ENCODE assay signal across 1 cellular context in genomic region chr3:197520311-197521276, GRCh38.
A peak's percentile ranks its signal among the peaks of the same experiment; 100 is the strongest.
TF ChIP-seq lines count a peak whose summit lies in the region.

No MANE protein-coding gene starts in this region.

TF ChIP-seq in HepG2, 621 proteins besides CTCF, POLR2A, EP300 and RAD21 (continued from another document and continues in another):
- peak; percentile 59; the same call in 1 of the 2 replicates for TF ChIP-seq ZMYM4 (CRISPR knock-in tag; IDR thresholded peaks at IDR 0.05)
- no peak for TF ChIP-seq SMAD1 (CRISPR knock-in tag; IDR thresholded peaks at IDR 0.05; ENCODE audit: borderline replicate concordance, low read depth)
- peak; percentile 11; the same call in 1 of the 2 replicates for TF ChIP-seq GATAD2A (CRISPR knock-in tag; IDR thresholded peaks at IDR 0.05)
- TF ChIP-seq NR2C2 (CRISPR knock-in tag; IDR thresholded peaks at IDR 0.05; ENCODE audit: borderline replicate concordance), result peak; percentile 37; the same call in 1 of the 2 replicates
- TF ChIP-seq MAFG (CRISPR knock-in tag; IDR thresholded peaks at IDR 0.05), result no peak
- TF ChIP-seq TFAP4 (IDR thresholded peaks at IDR 0.05; ENCODE audit: borderline replicate concordance, low read depth), result peak; percentile 63
- 0 out of 2 replicates have a peak, but pooled peaks have one; percentile 46 for TF ChIP-seq ZNF83 (CRISPR knock-in tag; IDR thresholded peaks at IDR 0.05; ENCODE audit: borderline replicate concordance)
- peak; percentile 53; the same call in 1 of the 2 replicates for TF ChIP-seq CBFB (CRISPR knock-in tag; IDR thresholded peaks at IDR 0.05)
- 0 out of 2 replicates have a peak, but pooled peaks have one; percentile 69 for TF ChIP-seq IRF9 (CRISPR knock-in tag; IDR thresholded peaks at IDR 0.05; ENCODE audit: borderline replicate concordance)
- TF ChIP-seq EHMT2 (IDR thresholded peaks at IDR 0.05; ENCODE audit: borderline replicate concordance, low read depth, low read length), result no peak
- no peak for TF ChIP-seq TBL1XR1 (IDR thresholded peaks at IDR 0.05; ENCODE audit: borderline replicate concordance, low read length, partially characterized antibody)
- no peak for TF ChIP-seq ZBTB4 (CRISPR knock-in tag; IDR thresholded peaks at IDR 0.05; ENCODE audit: borderline replicate concordance)
- 0 out of 2 replicates have a peak, but pooled peaks have one; percentile 39 for TF ChIP-seq ZBTB46 (CRISPR knock-in tag; IDR thresholded peaks at IDR 0.05; ENCODE audit: borderline replicate concordance)
- no peak; the same call in none of the 2 replicates for TF ChIP-seq NRL (CRISPR knock-in tag; IDR thresholded peaks at IDR 0.05; ENCODE audit: borderline replicate concordance)
- TF ChIP-seq REL (CRISPR knock-in tag; conservative IDR thresholded peaks at IDR 0.05), result no peak
- TF ChIP-seq GATA4 (IDR thresholded peaks at IDR 0.05; ENCODE audit: borderline replicate concordance, low read depth), result peak; percentile 32; the same call in 1 of the 2 replicates
- TF ChIP-seq NCOA2 (CRISPR knock-in tag; IDR thresholded peaks at IDR 0.05), result no peak; the same call in 1 of the 2 replicates
- no peak for TF ChIP-seq ATF4 (CRISPR knock-in tag; IDR thresholded peaks at IDR 0.05)
- TF ChIP-seq DR1 (CRISPR knock-in tag; IDR thresholded peaks at IDR 0.05), result peak; percentile 9; the same call in 1 of the 2 replicates
- TF ChIP-seq ZNF558 (CRISPR knock-in tag; IDR thresholded peaks at IDR 0.05; ENCODE audit: borderline replicate concordance), result 0 out of 2 replicates have a peak, but pooled peaks have one; percentile 13
- no peak for TF ChIP-seq MLLT10 (CRISPR knock-in tag; IDR thresholded peaks at IDR 0.05)
- TF ChIP-seq NCOR1 (IDR thresholded peaks at IDR 0.05; ENCODE audit: borderline replicate concordance, low read length), result peak; percentile 38; the same call in 1 of the 2 replicates
- no peak for TF ChIP-seq AGO1 (IDR thresholded peaks at IDR 0.05; ENCODE audit: low read depth, low read length, poor library complexity, severe bottlenecking)
- TF ChIP-seq RBFOX2 (IDR thresholded peaks at IDR 0.05; ENCODE audit: low read depth, low read length), result peak; percentile 59
- TF ChIP-seq ARID4A (CRISPR knock-in tag; IDR thresholded peaks at IDR 0.05; ENCODE audit: borderline replicate concordance), result peak; percentile 74
- no peak for TF ChIP-seq ZNF552 (CRISPR knock-in tag; IDR thresholded peaks at IDR 0.05; ENCODE audit: borderline replicate concordance)
- 0 out of 2 replicates have a peak, but pooled peaks have one; percentile 27 for TF ChIP-seq ZNF276 (CRISPR knock-in tag; IDR thresholded peaks at IDR 0.05; ENCODE audit: low read depth)
- TF ChIP-seq ZBTB38 (CRISPR knock-in tag; IDR thresholded peaks at IDR 0.05), result 0 out of 2 replicates have a peak, but pooled peaks have one; percentile 31
- no peak for TF ChIP-seq HIVEP1 (CRISPR knock-in tag; IDR thresholded peaks at IDR 0.05)
- TF ChIP-seq MEIS2 (CRISPR knock-in tag; IDR thresholded peaks at IDR 0.05), result peak; percentile 65; the same call in 1 of the 2 replicates
- no peak for TF ChIP-seq SOX5 (CRISPR knock-in tag; IDR thresholded peaks at IDR 0.05; ENCODE audit: borderline replicate concordance)
- TF ChIP-seq ZNF724P (CRISPR knock-in tag; IDR thresholded peaks at IDR 0.05; ENCODE audit: borderline replicate concordance), result no peak
- no peak for TF ChIP-seq MBD4 (IDR thresholded peaks at IDR 0.05; ENCODE audit: borderline replicate concordance, low read length)
- peak; percentile 34 for TF ChIP-seq PHF8 (CRISPR knock-in tag; IDR thresholded peaks at IDR 0.05)
- peak; percentile 55; the same call in 1 of the 2 replicates for TF ChIP-seq ISL2 (CRISPR knock-in tag; IDR thresholded peaks at IDR 0.05)
- peak; percentile 19; the same call in 1 of the 2 replicates for TF ChIP-seq FOXK1 (CRISPR knock-in tag; IDR thresholded peaks at IDR 0.05; ENCODE audit: borderline replicate concordance, low read depth)
- no peak for TF ChIP-seq FOXC1 (CRISPR knock-in tag; IDR thresholded peaks at IDR 0.05; ENCODE audit: borderline replicate concordance)
- TF ChIP-seq ZNF564 (CRISPR knock-in tag; IDR thresholded peaks at IDR 0.05), result 0 out of 2 replicates have a peak, but pooled peaks have one; percentile 37
- peak; percentile 60; the same call in 1 of the 2 replicates for TF ChIP-seq ZNF563 (CRISPR knock-in tag; IDR thresholded peaks at IDR 0.05)
- no peak for TF ChIP-seq HOXA7 (CRISPR knock-in tag; IDR thresholded peaks at IDR 0.05)
- TF ChIP-seq TAF1 (CRISPR knock-in tag; IDR thresholded peaks at IDR 0.05), result peak; percentile 86
- TF ChIP-seq BORCS8-MEF2B (CRISPR knock-in tag; IDR thresholded peaks at IDR 0.05), result 0 out of 2 replicates have a peak, but pooled peaks have one; percentile 37
- TF ChIP-seq FOXJ3 (CRISPR knock-in tag; IDR thresholded peaks at IDR 0.05; ENCODE audit: borderline replicate concordance), result 0 out of 2 replicates have a peak, but pooled peaks have one; percentile 25
- TF ChIP-seq ZNF337 (CRISPR knock-in tag; IDR thresholded peaks at IDR 0.05; ENCODE audit: borderline replicate concordance, low read depth), result 0 out of 2 replicates have a peak, but pooled peaks have one; percentile 78
- no peak for TF ChIP-seq PCBP1 (IDR thresholded peaks at IDR 0.05; ENCODE audit: borderline replicate concordance, low read depth, low read length)
- no peak for TF ChIP-seq ZNF672 (CRISPR knock-in tag; IDR thresholded peaks at IDR 0.05)
- no peak for TF ChIP-seq SMAD9 (CRISPR knock-in tag; IDR thresholded peaks at IDR 0.05)
- peak; percentile 76 for TF ChIP-seq ZNF547 (CRISPR knock-in tag; IDR thresholded peaks at IDR 0.05)
- TF ChIP-seq FOXO1 (CRISPR knock-in tag; IDR thresholded peaks at IDR 0.05), result peak; percentile 44; the same call in 1 of the 2 replicates
- 0 out of 2 replicates have a peak, but pooled peaks have one; percentile 55 for TF ChIP-seq ZNF598 (CRISPR knock-in tag; IDR thresholded peaks at IDR 0.05; ENCODE audit: borderline replicate concordance)
- no peak for TF ChIP-seq FUBP1 (CRISPR knock-in tag; IDR thresholded peaks at IDR 0.05; ENCODE audit: borderline replicate concordance)
- peak; percentile 73; the same call in 1 of the 2 replicates for TF ChIP-seq PHF21A (CRISPR knock-in tag; IDR thresholded peaks at IDR 0.05)
- TF ChIP-seq HDAC2 (CRISPR knock-in tag; IDR thresholded peaks at IDR 0.05), result peak; percentile 35; the same call in 1 of the 2 replicates
